Comparison of ENCODE assay signal across 8 cellular contexts in genomic region chr12:109998904-109999648, GRCh38. TPM values are rescaled to one million over a fixed set of nuclear protein-coding genes. Genes with fewer than 3 reads are reported as not detected.
DNase-seq lines count a peak whose midpoint lies in the region; ATAC-seq and TF ChIP-seq lines count a peak whose summit lies in the region.

ANKRD13A (plus strand) TSS chr12:109999430; CDS start chr12:109999689, 259 bp downstream.

- no peaks in the 10 kb centered on the region for H3K36me3 ChIP-seq in KMS-11 (ENCODE audit: insufficient read depth)
- H3K36me3 ChIP-seq in Panc1 (ENCODE audit: control insufficient read depth, insufficient read depth, low read length) = peaks cover 2% of the 10 kb centered on the region; the same call in 1 of the 2 replicates
- no peaks in the 10 kb centered on the region for H3K36me3 ChIP-seq in esophagus (ENCODE audit: control insufficient read depth in 2 of 2, insufficient read depth in 2 of 2, low read length in 1 of 2)
- H3K36me3 ChIP-seq in mucosa of stomach (ENCODE audit: control insufficient read depth, insufficient read depth, low read length) = no peaks in the 10 kb centered on the region

- intact Hi-C loops in Panc1 (cut with micrococcal nuclease; ENCODE audit: unreplicated experiment) = no loop called here

- H3K27ac ChIP-seq in KMS-11 (peak within 1 kb of the TSS; percentile 14; the same call in 1 of the 2 replicates), Panc1 (ENCODE audit: low read length) (peak within 1 kb of the TSS; percentile 90), esophagus (ENCODE audit: low read depth in 2 of 2, low read length in 1 of 2) (peak within 1 kb of the TSS; percentile 75 to 83)

- 0 to 1% methylated on average over 60 to 62 of the region's 62 CpGs for WGBS in esophagus, 2 donors

- peak within 1 kb of the TSS; percentile 100 for H3K4me3 Mint-ChIP-seq in activated T-cell treated with anti-CD3 and anti-CD28 coated beads, Interleukin-2, amount 50 U/mL, for 4 hours

- no peaks in the 10 kb centered on the region for H4K20me1 ChIP-seq in KMS-11 (ENCODE audit: insufficient read depth)

- H3K36me3 Mint-ChIP-seq in activated T-cell treated with anti-CD3 and anti-CD28 coated beads, Interleukin-2, amount 50 U/mL, for 4 hours (ENCODE audit: insufficient read depth) = peaks cover 3% of the 10 kb centered on the region

- peaks cover 14% of the 10 kb centered on the region; the same call in 1 of the 2 replicates for H3K79me2 ChIP-seq in KMS-11 (ENCODE audit: insufficient read depth, low read depth)

- no TSS peak for BruUV-seq in Panc1 (replicated peaks; lab: Mats Ljungman, UMichigan)

- peak; percentile 83 for DNase-seq in Caki2 (ENCODE audit: low read depth)
- DNase-seq in Panc1 (ENCODE audit: low read depth, low spot score) = peak; percentile 75
- peak; percentile 79 for DNase-seq in activated T-cell treated with anti-CD3 and anti-CD28 coated beads, Interleukin-2, amount 50 U/mL, for 4 hours
- peak; percentile 88 for DNase-seq in stimulated activated CD8-positive, alpha-beta memory T cell treated with anti-CD3 and anti-CD28 coated beads, Interleukin-4, amount 100 ng/mL, for 48 hours

- H3K4me1 ChIP-seq in KMS-11 (ENCODE audit: low read depth, poor library complexity, severe bottlenecking) (peaks cover 3% of the 10 kb centered on the region), Panc1 (ENCODE audit: control insufficient read depth, insufficient read depth, low read length) (peaks cover 25% of the 10 kb centered on the region), esophagus (ENCODE audit: control insufficient read depth in 2 of 2, insufficient read depth in 2 of 2, low read length in 1 of 2) (peaks cover 0 to 2% of the 10 kb centered on the region in 2 donors), mucosa of stomach (ENCODE audit: control insufficient read depth, insufficient read depth, low read length) (peaks cover 30% of the 10 kb centered on the region)

- ATAC-seq in GM21576 (IDR thresholded peaks at IDR 0.05; ENCODE audit: unreplicated experiment) (peak; percentile 52), Panc1 (peak; percentile 88)
- peak; percentile 68 for ATAC-seq in activated T-cell treated with anti-CD3 and anti-CD28 coated beads, Interleukin-2, amount 50 U/mL, for 4 hours

- H3K9me3 ChIP-seq in Panc1 (ENCODE audit: control insufficient read depth, insufficient read depth, low read depth, low read length) (no peaks in the 10 kb centered on the region), esophagus (ENCODE audit: control insufficient read depth in 2 of 2, insufficient read depth in 1 of 2, low read depth in 1 of 2, low read length in 1 of 2) (no peaks in the 10 kb centered on the region), mucosa of stomach (ENCODE audit: control insufficient read depth, low read length) (no peaks in the 10 kb centered on the region)

- POLR2A ChIA-PET in Panc1 (lab: Charles Lee) = no interaction called here

- peaks cover 64% of the 10 kb centered on the region for H3K4me1 Mint-ChIP-seq in activated T-cell treated with anti-CD3 and anti-CD28 coated beads, Interleukin-2, amount 50 U/mL, for 4 hours (ENCODE audit: low read depth)

- peak within 1 kb of the TSS; percentile 53 for H3K4me2 ChIP-seq in KMS-11

- H3K9ac ChIP-seq in KMS-11 = peak within 1 kb of the TSS; percentile 70; the same call in 1 of the 2 replicates
- H3K9ac ChIP-seq in mucosa of stomach (ENCODE audit: low read length) = peak within 1 kb of the TSS; percentile 82

- no peak for TF ChIP-seq CTCF in KMS-11 (conservative IDR thresholded peaks at IDR 0.05; ENCODE audit: low read depth, low read length)
- no peak for TF ChIP-seq CTCF in Panc1 (IDR thresholded peaks at IDR 0.05)

- H3K4me3 ChIP-seq in KMS-11 (IDR thresholded peaks at IDR 0.05; ENCODE audit: insufficient read depth, low read depth, low read length) = no peak within 1 kb of the TSS
- H3K4me3 ChIP-seq in Panc1 (ENCODE audit: low read depth in 2 of 2, low read length in 2 of 2) = peak within 1 kb of the TSS; percentile 71 to 84
- peak within 1 kb of the TSS; percentile 95 for H3K4me3 ChIP-seq in esophagus (ENCODE audit: low read depth in 1 of 2, low read length in 2 of 2)
- peak within 1 kb of the TSS; percentile 77 for H3K4me3 ChIP-seq in mucosa of stomach (ENCODE audit: low read length)

- CTCF ChIA-PET in Panc1 (lab: Charles Lee) = interaction anchor here (0.6 kb wide), 2 partner anchors 22 to 432 kb away, joined by 4 to 5 read pairs; no protein-coding TSS in a partner anchor

- no peaks in the 10 kb centered on the region for H3K27me3 Mint-ChIP-seq in activated T-cell treated with anti-CD3 and anti-CD28 coated beads, Interleukin-2, amount 50 U/mL, for 4 hours (ENCODE audit: low read depth)

- H3K27me3 ChIP-seq in KMS-11 (ENCODE audit: insufficient read depth, low read depth) (no peaks in the 10 kb centered on the region), Panc1 (ENCODE audit: control insufficient read depth, insufficient read depth, low read length) (no peaks in the 10 kb centered on the region), esophagus (ENCODE audit: control insufficient read depth in 1 of 2, insufficient read depth in 2 of 2, low read length in 2 of 2) (no peaks in the 10 kb centered on the region), mucosa of stomach (ENCODE audit: control insufficient read depth, insufficient read depth, low read length) (no peaks in the 10 kb centered on the region)

- in situ Hi-C loops in Caki2 (cut with HindIII; ENCODE audit: low pct_unique_long_range_greater_than_20kb, low sequenced_read_pairs) = no loop called here
- in situ Hi-C loops in Panc1 (cut with HindIII; ENCODE audit: low pct_unique_long_range_greater_than_20kb, low sequenced_read_pairs) = no loop called here

- H3K9me3 Mint-ChIP-seq in activated T-cell treated with anti-CD3 and anti-CD28 coated beads, Interleukin-2, amount 50 U/mL, for 4 hours = no peaks in the 10 kb centered on the region

- peak within 1 kb of the TSS; percentile 66; the same call in 1 of the 2 replicates for H2AFZ ChIP-seq in KMS-11 (ENCODE audit: low read depth)

RNA-seq across cellular contexts. Expression of gene ANKRD13A, which starts in this region (rescaled TPM):
- total RNA-seq in Caki2 (2014; rRNA removed; shearing (Covaris generic); ENCODE audit: low replicate concordance) = 5.7 and 6.7 TPM in 2 replicates
- total RNA-seq in Panc1 (2021; ENCODE audit: unreplicated experiment) = 34.4 TPM
- polyA plus RNA-seq in Panc1 (2012; ENCODE audit: insufficient read length) = 15.7 TPM
- 10 to 100 TPM; 30.6 to 42.7 (median 38.8) TPM for total RNA-seq in activated T-cell treated with anti-CD3 and anti-CD28 coated beads, Interleukin-2, amount 50 U/mL, for 4 hours
- 10 to 100 TPM; 20.0 to 25.4 TPM for polyA plus RNA-seq in esophagus

Comparison
In these comparisons a context has a peak if more than half of its experiments do, and no peak if none do; other contexts are left out.
1. H3K27ac ChIP-seq: peak in every context shown above with its lines; median percentile 90 in Panc1; 79 in esophagus; 14 in KMS-11.